In the genomic region with DNA sequence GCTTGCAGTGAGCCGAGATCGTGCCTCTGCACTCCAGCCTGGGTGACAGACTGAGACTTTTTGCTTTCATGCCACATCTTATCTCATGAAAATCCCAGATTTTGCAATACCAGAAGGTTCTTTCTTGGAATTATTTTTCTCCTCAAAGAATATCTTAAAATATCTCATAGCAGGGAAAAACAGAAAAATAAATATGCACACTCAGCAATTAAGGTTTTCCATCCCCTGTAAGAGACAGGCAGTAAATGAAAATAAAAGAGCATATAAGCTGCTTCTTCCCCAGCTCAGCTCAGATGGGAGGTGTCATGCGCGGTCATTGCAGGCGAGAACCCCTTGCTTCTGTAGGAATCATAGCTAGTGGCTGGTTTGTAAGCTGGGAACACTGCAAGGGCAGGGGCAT, we compare ENCODE assay signal across 20 cellular contexts.
DNase-seq lines count a peak whose midpoint lies in the region; ATAC-seq, FAIRE-seq and TF ChIP-seq lines count a peak whose summit lies in the region.
"Had no signal": no experiment of that assay in that cellular context is flagged by ENCODE, and none has a peak within 500 bp of the region (broad histone marks: within the 10 kb centered on the region; RNA-seq: fewer than 3 reads in every experiment).

No MANE protein-coding gene starts in this region.

- no peak overlapping the region for H4K8ac ChIP-seq in mesenchymal stem cell (ENCODE audit: low read length)

- H4K20me1 ChIP-seq in DND-41 (ENCODE audit: insufficient read depth, low read length): no peaks in the 10 kb centered on the region
- no peaks in the 10 kb centered on the region for H4K20me1 ChIP-seq in K562 (replicated peaks; ENCODE audit: control insufficient read depth, insufficient read depth, low read length)
- H4K20me1 ChIP-seq: BLaER1 had no signal

- no peak for ATAC-seq in DND-41 (ENCODE audit: insufficient read depth, low read depth)
- no peak for ATAC-seq in K562
- ATAC-seq: CD8-positive, alpha-beta T cell; GM12878 had no signal

- no peaks in the 10 kb centered on the region for H3K27me3 ChIP-seq in DND-41 (ENCODE audit: insufficient read depth, low read length, poor library complexity)
- no peaks in the 10 kb centered on the region for H3K27me3 ChIP-seq in K562 (ENCODE audit: control insufficient read depth in 2 of 2, insufficient read depth in 2 of 2, low read length in 2 of 2)
- no peaks in the 10 kb centered on the region for H3K27me3 ChIP-seq in mesenchymal stem cell (ENCODE audit: control insufficient read depth in 1 of 2, insufficient read depth in 1 of 2, low read length in 2 of 2)
- H3K27me3 ChIP-seq: BLaER1 had no signal

- H3K4me3 ChIP-seq in DND-41 (ENCODE audit: low read depth in 1 of 2, low read length in 2 of 2) (no peak overlapping the region), K562 (no peak overlapping the region), mesenchymal stem cell (ENCODE audit: insufficient read depth in 1 of 2, low read depth in 1 of 2, low read length in 2 of 2) (no peak overlapping the region)
- H3K4me3 ChIP-seq: BLaER1, GM12878 had no signal

- H3K18ac ChIP-seq in mesenchymal stem cell (ENCODE audit: low read depth in 1 of 2, low read length in 2 of 2): no peak overlapping the region

- H3K4ac ChIP-seq in mesenchymal stem cell (ENCODE audit: low read depth in 1 of 2, low read length in 2 of 2): peak overlapping the region in 1 of 2 experiments; percentile 17

- H3K9me1 ChIP-seq in K562 (ENCODE audit: control insufficient read depth, insufficient read depth, low read length): no peaks in the 10 kb centered on the region

- no peak for TF ChIP-seq EP300 in K562 (IDR thresholded peaks at IDR 0.05; ENCODE audit: low read length)

- H3K4me2 ChIP-seq in DND-41 (ENCODE audit: insufficient read depth, low read length) (no peak overlapping the region), K562 (ENCODE audit: insufficient read depth, low read length) (no peak overlapping the region), mesenchymal stem cell (ENCODE audit: low read length, poor library complexity, severe bottlenecking) (no peak overlapping the region)
- H3K4me2 ChIP-seq: BLaER1 had no signal

- no TSS peak for BruUV-seq in K562 (replicated peaks; lab: Mats Ljungman, UMichigan)

- H3K36me3 ChIP-seq in DND-41 (ENCODE audit: insufficient read depth, low read length): no peaks in the 10 kb centered on the region
- H3K36me3 ChIP-seq in KOPT-K1 (ENCODE audit: insufficient read depth, low read length): no peaks in the 10 kb centered on the region
- no peaks in the 10 kb centered on the region for H3K36me3 ChIP-seq in K562 (ENCODE audit: control insufficient read depth, insufficient read depth, low read length)
- no peaks in the 10 kb centered on the region for H3K36me3 ChIP-seq in mesenchymal stem cell (ENCODE audit: control insufficient read depth in 1 of 2, insufficient read depth in 2 of 2, low read depth in 1 of 2, low read length in 2 of 2)
- H3K36me3 ChIP-seq: BLaER1 had no signal

- CTCF ChIA-PET in K562 (lab: Yijun Ruan, JAX; ENCODE audit: low intra/inter-chr PET ratio): no interaction called here

- no peak overlapping the region for H2AFZ ChIP-seq in DND-41 (ENCODE audit: low read depth, low read length)
- H2AFZ ChIP-seq in K562 (ENCODE audit: low read depth, low read length): no peak overlapping the region
- no peak overlapping the region for H2AFZ ChIP-seq in mesenchymal stem cell (ENCODE audit: low read depth, low read length)

- no peak for TF ChIP-seq CTCF in DND-41 (IDR thresholded peaks at IDR 0.05; ENCODE audit: borderline replicate concordance, extremely low read depth, low read length, poor library complexity, severe bottlenecking)
- no peak for TF ChIP-seq CTCF in K562 (IDR thresholded peaks at IDR 0.05 in 2 of 3, conservative IDR thresholded peaks at IDR 0.05 in 1 of 3; ENCODE audit: insufficient read depth in 2 of 3, low read depth in 1 of 3, low read length in 3 of 3)

- H2BK15ac ChIP-seq in mesenchymal stem cell (ENCODE audit: low read depth, poor library complexity, severe bottlenecking): no peak overlapping the region

- H3K9me3 ChIP-seq in DND-41 (ENCODE audit: insufficient read depth, low read length, severe bottlenecking) (no peaks in the 10 kb centered on the region), KOPT-K1 (ENCODE audit: insufficient read depth, low read length, poor library complexity, severe bottlenecking) (no peaks in the 10 kb centered on the region), K562 (replicated peaks; ENCODE audit: control insufficient read depth, insufficient read depth, low read depth, low read length) (no peaks in the 10 kb centered on the region), mesenchymal stem cell (ENCODE audit: control insufficient read depth, low read length) (no peaks in the 10 kb centered on the region)
- H3K9me3 ChIP-seq: BLaER1, Caco-2 had no signal

- H3K23ac ChIP-seq in mesenchymal stem cell (ENCODE audit: low read length in 2 of 2): peak overlapping the region in 1 of 2 experiments; percentile 59

- no peak overlapping the region for H3K9ac ChIP-seq in DND-41 (ENCODE audit: low read depth, low read length)
- H3K9ac ChIP-seq in K562 (ENCODE audit: insufficient read depth in 1 of 2, low read depth in 2 of 2, low read length in 2 of 2): no peak overlapping the region
- H3K9ac ChIP-seq in mesenchymal stem cell (ENCODE audit: low read length): no peak overlapping the region
- H3K9ac ChIP-seq: BLaER1 had no signal

- peaks cover 49% of the 10 kb centered on the region for H3K4me1 ChIP-seq in DND-41 (ENCODE audit: insufficient read depth, low read length)
- H3K4me1 ChIP-seq in K562 (replicated peaks in 1 of 2; ENCODE audit: control insufficient read depth in 2 of 2, insufficient read depth in 2 of 2, low read length in 2 of 2): no peaks in the 10 kb centered on the region
- H3K4me1 ChIP-seq in mesenchymal stem cell (ENCODE audit: control insufficient read depth, insufficient read depth, low read depth, low read length): no peaks in the 10 kb centered on the region

- intact Hi-C loops in K562 (cut with micrococcal nuclease) (no loop called here), posterior vena cava (cut with DNase I) (no loop called here)

- DNase-seq in DND-41: no peak
- no peak for DNase-seq in K562 (ENCODE audit: extremely low read depth in 1 of 4, low spot score in 3 of 4)
- no peak for DNase-seq in mesenchymal stem cell
- DNase-seq in NCI-H2171 (lab: John Stamatoyannopoulos, UW): no peak
- no peak for DNase-seq in retina
- no peak for DNase-seq in posterior vena cava (ENCODE audit: low spot score)
- DNase-seq: Caco-2; CD4-positive, CD25-positive, alpha-beta regulatory T cell; DMS153; EL; GDM1; GOT3; H7; HCEC 1CT had no signal

- H3K79me1 ChIP-seq in mesenchymal stem cell (replicated peaks; ENCODE audit: low read length, poor library complexity, severe bottlenecking): no peaks in the 10 kb centered on the region

- in situ Hi-C loops in K562 (cut with MboI): no loop called here

- peak overlapping the region in 1 of 2 experiments; percentile 11 for H3K14ac ChIP-seq in mesenchymal stem cell (ENCODE audit: low read length in 2 of 2)

- WGBS in K562 (ENCODE audit: insufficient coverage, low coverage, missing lambda C conversion rate): 4% methylated on average over 5 of the region's 5 CpGs
- 92% methylated on average over 5 of the region's 5 CpGs for WGBS in mesenchymal stem cell

- H4K91ac ChIP-seq in mesenchymal stem cell (ENCODE audit: low read length): no peak overlapping the region

- FAIRE-seq in K562 (lab: Jason Lieb, UNC): no peak
- FAIRE-seq: GM12878, GM18507 had no signal

- H2BK5ac ChIP-seq in mesenchymal stem cell (ENCODE audit: low read depth, low read length, poor library complexity, severe bottlenecking): no peak overlapping the region

- no peak for TF ChIP-seq POLR2A in K562 (conservative IDR thresholded peaks at IDR 0.05)

- H2AK5ac ChIP-seq in mesenchymal stem cell (ENCODE audit: low read length, severe bottlenecking): peak overlapping the region; percentile 36

- H3K27ac ChIP-seq in DND-41 (ENCODE audit: low read length): peak overlapping the region; percentile 36; the same call in 1 of the 2 replicates
- peak overlapping the region; percentile 66 for H3K27ac ChIP-seq in KOPT-K1 (ENCODE audit: low read depth, low read length, poor library complexity, severe bottlenecking)
- H3K27ac ChIP-seq in K562 (ENCODE audit: extremely low read depth, low read depth, low read length): no peak overlapping the region
- no peak overlapping the region for H3K27ac ChIP-seq in mesenchymal stem cell (ENCODE audit: low read length, poor library complexity, severe bottlenecking)
- H3K27ac ChIP-seq: BLaER1, C4-2B had no signal

- no peak for TF ChIP-seq RAD21 in K562 (CRISPR knock-in tag; conservative IDR thresholded peaks at IDR 0.05 in 1 of 2, IDR thresholded peaks at IDR 0.05 in 1 of 2)

- H2BK12ac ChIP-seq in mesenchymal stem cell (ENCODE audit: low read length in 2 of 2): no peak overlapping the region

- H3K79me2 ChIP-seq in DND-41 (ENCODE audit: insufficient read depth, low read length) (no peaks in the 10 kb centered on the region), K562 (ENCODE audit: control insufficient read depth, insufficient read depth, low read length) (no peaks in the 10 kb centered on the region)

- POLR2A ChIA-PET in K562 (lab: Yijun Ruan, JAX): no interaction called here

- H2BK120ac ChIP-seq in mesenchymal stem cell (ENCODE audit: low read depth, low read length): no peak overlapping the region

TF ChIP-seq in K562, 482 proteins besides CTCF, POLR2A, EP300 and RAD21 (continues in another document):
- no peak for TF ChIP-seq ZNF444 (CRISPR knock-in tag; IDR thresholded peaks at IDR 0.05)
- no peak for TF ChIP-seq CTCFL (IDR thresholded peaks at IDR 0.05; ENCODE audit: borderline replicate concordance, insufficient read depth, low read depth, low read length, poor library complexity, severe bottlenecking)

Comparison
In these comparisons a context has a peak if more than half of its experiments do, and no peak if none do; other contexts are left out.
1. H3K27ac ChIP-seq: peak in DND-41 (single experiment) and KOPT-K1 (single experiment); none in K562 (single experiment) and mesenchymal stem cell (single experiment).